ENCODE assay signal across 8 cellular contexts in the genomic region with DNA sequence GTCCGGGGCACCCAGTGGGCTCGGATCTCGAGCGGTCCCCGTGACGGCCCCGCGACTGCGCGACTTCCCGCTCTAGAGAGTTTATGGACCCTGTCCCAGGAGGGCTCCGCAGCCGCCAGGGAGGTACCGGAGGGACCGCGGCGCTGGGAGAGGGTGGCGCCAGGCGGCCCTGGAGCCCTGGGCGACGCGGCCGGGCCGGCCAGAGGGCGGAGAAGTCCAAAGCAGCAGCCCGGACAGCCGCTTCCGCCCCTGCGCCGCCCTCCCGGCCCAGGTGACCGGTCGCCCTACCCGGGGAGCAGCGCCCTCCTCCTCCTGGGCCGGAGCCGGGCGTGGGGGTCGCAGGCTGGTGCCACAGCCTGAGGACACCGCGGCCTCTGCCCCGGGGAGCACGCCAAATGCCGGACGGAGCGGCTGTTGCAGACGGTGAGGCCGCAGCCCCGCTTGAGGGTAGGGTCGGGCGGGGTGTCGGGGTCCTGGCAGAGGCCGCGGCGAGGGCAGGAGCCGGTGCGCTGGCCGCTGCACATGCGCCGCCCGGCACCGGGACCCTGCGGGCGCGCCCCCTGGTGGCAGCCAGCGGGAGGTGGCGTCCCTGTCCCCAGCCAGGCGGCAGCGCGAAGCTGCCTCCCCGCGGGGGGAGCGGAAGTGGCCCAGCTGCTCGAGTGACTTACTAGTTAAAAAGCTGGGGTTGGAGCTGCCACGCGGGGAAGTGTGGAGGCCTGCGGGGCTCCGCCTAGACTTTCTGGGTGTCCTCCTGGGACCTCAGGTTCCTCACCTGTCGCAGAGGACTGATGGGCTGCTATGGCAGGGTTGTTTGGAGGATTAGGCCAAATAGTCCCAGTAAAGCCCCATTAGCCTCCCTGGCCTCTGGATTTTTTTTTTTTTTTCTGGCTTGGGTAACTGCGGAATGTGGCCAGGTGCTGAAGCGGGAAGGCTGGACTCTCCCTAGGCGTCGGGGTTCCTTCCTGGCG. TPM values are rescaled to one million over a fixed set of nuclear protein-coding genes. Genes with fewer than 3 reads are reported as not detected.
DNase-seq lines count a peak whose midpoint lies in the region; ATAC-seq, FAIRE-seq and TF ChIP-seq lines count a peak whose summit lies in the region.

No MANE protein-coding gene starts in this region.

- peak; percentile 97 for ATAC-seq in HG02759 (IDR thresholded peaks at IDR 0.05; ENCODE audit: unreplicated experiment)

- no peak for TF ChIP-seq POLR2A in GM12891 (IDR thresholded peaks at IDR 0.05; ENCODE audit: low read depth, low read length)

- DNase-seq in GM12891 (ENCODE audit: insufficient read length, low spot score) (peak; percentile 78), NCI-H1694 treated with DMSO at 0.1 percent for 48 hours (lab: John Stamatoyannopoulos, UW) (peak; percentile 10), cardiac fibroblast (ENCODE audit: low read depth in 2 of 2) (peak; percentile 80 to 81), iris pigment epithelial cell (ENCODE audit: low read depth) (peak; percentile 61), smooth muscle cell of the brain vasculature (ENCODE audit: low read depth, low spot score) (peak; percentile 15), UCSD-AML1 (lab: John Stamatoyannopoulos, UW; ENCODE audit: unreplicated experiment) (no peak)

- peak overlapping the region; percentile 64 for H3K4me3 ChIP-seq in WI38 (ENCODE audit: low read depth, low read length)
- peak overlapping the region; percentile 50 to 65 for H3K4me3 ChIP-seq in cardiac fibroblast (replicated peaks in 1 of 2; ENCODE audit: low read depth in 2 of 2, low read length in 2 of 2)

- FAIRE-seq in GM12891 (lab: Jason Lieb, UNC): peak; percentile 59

- TF ChIP-seq CTCF in WI38 (IDR thresholded peaks at IDR 0.05; ENCODE audit: low read depth, low read length): peak; percentile 73
- peak; percentile 42 for TF ChIP-seq CTCF in cardiac fibroblast (IDR thresholded peaks at IDR 0.05; ENCODE audit: low read depth, low read length)

TF ChIP-seq in GM12891, 5 proteins besides CTCF, POLR2A, EP300 and RAD21:
- TF ChIP-seq PAX5 (IDR thresholded peaks at IDR 0.05; ENCODE audit: insufficient read depth, low read length, severe bottlenecking) (no peak), POLR2AphosphoS5 (IDR thresholded peaks at IDR 0.05; ENCODE audit: low read depth, low read length) (no peak), POU2F2 (IDR thresholded peaks at IDR 0.05; ENCODE audit: low read depth, low read length) (no peak), TAF1 (IDR thresholded peaks at IDR 0.05; ENCODE audit: low read depth, low read length) (no peak), SPI1 (IDR thresholded peaks at IDR 0.05; ENCODE audit: low read depth, low read length) (peak; percentile 32; the same call in 1 of the 2 replicates)

RNA-seq across cellular contexts. Expression of a gene that starts 20.9 kb away (rescaled TPM):
- 2.1 TPM for polyA plus RNA-seq in GM12891 (2012; ENCODE audit: low read depth, missing spikeins)
